17 cellular contexts compared by ENCODE assay signal in the genomic region with DNA sequence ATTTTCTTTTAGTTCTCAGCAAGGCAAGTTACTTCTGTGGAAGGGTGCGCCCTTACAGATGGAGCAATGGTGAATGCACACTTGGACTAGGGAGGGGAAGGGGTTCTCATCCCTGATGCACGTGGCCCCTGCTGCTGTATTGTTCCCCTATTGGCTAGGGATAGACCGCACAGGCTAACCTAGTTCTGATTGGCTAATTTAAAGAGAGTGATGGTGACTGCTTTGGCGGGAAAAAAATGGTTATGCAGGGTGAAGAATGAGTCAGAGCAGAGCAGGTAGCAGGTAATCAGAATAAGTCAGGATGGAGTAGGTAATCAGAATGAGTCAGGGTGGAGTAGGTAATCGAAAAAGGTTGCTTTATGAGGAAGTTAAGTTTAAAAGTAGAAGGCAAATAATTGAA.
DNase-seq lines count a peak whose midpoint lies in the region; ATAC-seq, FAIRE-seq and TF ChIP-seq lines count a peak whose summit lies in the region.
"Had no signal": no experiment of that assay in that cellular context is flagged by ENCODE, and none has a peak within 500 bp of the region (broad histone marks: within the 10 kb centered on the region; RNA-seq: fewer than 3 reads in every experiment).

No MANE protein-coding gene starts in this region.

- 73% methylated on average over 5 of the region's 5 CpGs for WGBS in mammary epithelial cell (ENCODE audit: low coverage, missing lambda C conversion rate)
- WGBS in right lobe of liver (ENCODE audit: insufficient coverage, low coverage, low lambda C conversion rate, missing lambda C conversion rate) = 63% methylated on average over 5 of the region's 5 CpGs

- in situ Hi-C loops in mammary epithelial cell (cut with MboI; ENCODE audit: low sequenced_read_pairs in 2 of 2) = no loop called here

- H3K9ac ChIP-seq in PC-3 (ENCODE audit: low read length) = no peak overlapping the region
- no peak overlapping the region for H3K9ac ChIP-seq in mammary epithelial cell (ENCODE audit: insufficient read depth, low read length)
- H3K9ac ChIP-seq: BLaER1 had no signal

- no peak overlapping the region for H2AFZ ChIP-seq in PC-3 (ENCODE audit: low read length)
- H2AFZ ChIP-seq in mammary epithelial cell (ENCODE audit: low read depth, low read length) = no peak overlapping the region

- ATAC-seq in PC-3 (no peak), esophagus mucosa (peak; percentile 39), right lobe of liver (no peak)
- ATAC-seq: HepG2 had no signal

- H3K36me3 ChIP-seq in PC-3 (ENCODE audit: low read depth, low read length) = no peaks in the 10 kb centered on the region
- H3K36me3 ChIP-seq in mammary epithelial cell (ENCODE audit: insufficient read depth, low read length) = no peaks in the 10 kb centered on the region
- no peaks in the 10 kb centered on the region for H3K36me3 ChIP-seq in H7 (replicated peaks; ENCODE audit: control insufficient read depth, insufficient read depth, low read length)
- no peaks in the 10 kb centered on the region for H3K36me3 ChIP-seq in right lobe of liver
- H3K36me3 ChIP-seq: BLaER1 had no signal

- POLR2A ChIA-PET in PC-3 (lab: Charles Lee; ENCODE audit: unreplicated experiment) = no interaction called here

- H3K9me3 ChIP-seq in PC-3 (ENCODE audit: low read length) (no peaks in the 10 kb centered on the region), mammary epithelial cell (replicated peaks; ENCODE audit: insufficient read depth, low read length) (no peaks in the 10 kb centered on the region), right lobe of liver (no peaks in the 10 kb centered on the region)

- H3K4me1 ChIP-seq in PC-3 (ENCODE audit: insufficient read depth, low read length) = no peaks in the 10 kb centered on the region
- peaks cover 3% of the 10 kb centered on the region for H3K4me1 ChIP-seq in mammary epithelial cell (ENCODE audit: insufficient read depth, low read length)
- no peaks in the 10 kb centered on the region for H3K4me1 ChIP-seq in right lobe of liver
- H3K4me1 ChIP-seq: BLaER1 had no signal

- H3K27ac ChIP-seq in PC-3 (ENCODE audit: low read length) (no peak overlapping the region), mammary epithelial cell (ENCODE audit: insufficient read depth, low read depth, low read length) (no peak overlapping the region), right lobe of liver (no peak overlapping the region)
- H3K27ac ChIP-seq: BLaER1 had no signal

- CTCF ChIA-PET in PC-3 (lab: Charles Lee) = no interaction called here
- CTCF ChIA-PET in mammary epithelial cell (lab: Charles Lee; ENCODE audit: low non-redundant PET) = no interaction called here

- no peaks in the 10 kb centered on the region for H3F3A ChIP-seq in PC-3 (ENCODE audit: low read length, unreplicated experiment)

- H3K79me2 ChIP-seq in PC-3 (ENCODE audit: low read length) (no peaks in the 10 kb centered on the region), mammary epithelial cell (ENCODE audit: insufficient read depth, low read length) (no peaks in the 10 kb centered on the region)

- FAIRE-seq in GM12891 (lab: Jason Lieb, UNC) = no peak
- FAIRE-seq: GM19239, HepG2 had no signal

- intact Hi-C loops in PC-3 (cut with micrococcal nuclease) (no loop called here), mammary epithelial cell (cut with micrococcal nuclease) (no loop called here), right lobe of liver (cut with DNase I) (no loop called here)

- H3K4me3 ChIP-seq in PC-3 (ENCODE audit: low read length) (no peak overlapping the region), mammary epithelial cell (replicated peaks in 1 of 3; ENCODE audit: insufficient read depth in 1 of 3, low read depth in 2 of 3, low read length in 3 of 3) (no peak overlapping the region), H7 (ENCODE audit: insufficient read depth, low read depth, low read length) (no peak overlapping the region), right lobe of liver (no peak overlapping the region)
- H3K4me3 ChIP-seq: BLaER1 had no signal

- H3K27me3 ChIP-seq in PC-3 (ENCODE audit: low read length) = no peaks in the 10 kb centered on the region
- no peaks in the 10 kb centered on the region for H3K27me3 ChIP-seq in mammary epithelial cell (ENCODE audit: insufficient read depth, low read length)
- no peaks in the 10 kb centered on the region for H3K27me3 ChIP-seq in H7 (ENCODE audit: control insufficient read depth, insufficient read depth, low read length)
- no peaks in the 10 kb centered on the region for H3K27me3 ChIP-seq in right lobe of liver
- H3K27me3 ChIP-seq: BLaER1 had no signal

- TF ChIP-seq CTCF in PC-3 (conservative IDR thresholded peaks at IDR 0.05; ENCODE audit: low read depth, low read length) (no peak), mammary epithelial cell (conservative IDR thresholded peaks at IDR 0.05 in 1 of 2, IDR thresholded peaks at IDR 0.05 in 1 of 2; ENCODE audit: extremely low read depth in 1 of 2, insufficient read depth in 1 of 2, low read depth in 1 of 2, low read length in 2 of 2) (no peak), right lobe of liver (IDR thresholded peaks at IDR 0.05) (no peak)

- TF ChIP-seq POLR2A in GM12891 (IDR thresholded peaks at IDR 0.05; ENCODE audit: low read depth, low read length) (no peak), right lobe of liver (IDR thresholded peaks at IDR 0.05) (no peak)

- H3K4me2 ChIP-seq in PC-3 (ENCODE audit: low read length) (no peak overlapping the region), mammary epithelial cell (ENCODE audit: insufficient read depth, low read depth, low read length) (no peak overlapping the region)
- H3K4me2 ChIP-seq: BLaER1 had no signal

- H3K9me2 ChIP-seq in PC-3 (replicated peaks; ENCODE audit: low read length) = no peaks in the 10 kb centered on the region

- no peaks in the 10 kb centered on the region for H4K20me1 ChIP-seq in PC-3 (ENCODE audit: low read length)
- no peaks in the 10 kb centered on the region for H4K20me1 ChIP-seq in mammary epithelial cell (ENCODE audit: insufficient read depth, low read length)
- H4K20me1 ChIP-seq: BLaER1 had no signal

- dilution Hi-C loops in mammary epithelial cell (cut with HindIII; ENCODE audit: low sequenced_read_pairs) = loop anchor here (5.0 kb wide), 1 partner anchor 90 kb away; no protein-coding TSS in a partner anchor

- BruUV-seq in PC-3 (replicated peaks; lab: Mats Ljungman, UMichigan) (no TSS peak), mammary epithelial cell (replicated peaks; lab: Mats Ljungman, UMichigan) (no TSS peak)

- DNase-seq in HT-29 (ENCODE audit: low spot score) = peak; percentile 17
- DNase-seq in PC-3 = peak; percentile 23
- peak; percentile 40 for DNase-seq in mammary epithelial cell
- DNase-seq in GM12891 (ENCODE audit: insufficient read length, low spot score) = no peak
- no peak for DNase-seq in H7
- DNase-seq in right lobe of liver = no peak
- no peak for DNase-seq in occipital lobe (lab: John Stamatoyannopoulos, UW)
- DNase-seq: 8988T; CD4-positive, alpha-beta memory T cell; DMS153; DMS79; GDM1; HCEC 1CT had no signal

TF ChIP-seq in GM12891, 5 proteins besides CTCF, POLR2A, EP300 and RAD21:
- TF ChIP-seq SPI1 (IDR thresholded peaks at IDR 0.05; ENCODE audit: low read depth, low read length) = no peak
- TF ChIP-seq PAX5 (IDR thresholded peaks at IDR 0.05; ENCODE audit: insufficient read depth, low read length, severe bottlenecking) = no peak
- TF ChIP-seq TAF1 (IDR thresholded peaks at IDR 0.05; ENCODE audit: low read depth, low read length) = no peak
- no peak for TF ChIP-seq POU2F2 (IDR thresholded peaks at IDR 0.05; ENCODE audit: low read depth, low read length)
- no peak for TF ChIP-seq POLR2AphosphoS5 (IDR thresholded peaks at IDR 0.05; ENCODE audit: low read depth, low read length)
TF ChIP-seq in GM12891: peak in this region for 0.

Comparison
In these comparisons a context has a peak if more than half of its experiments do, and no peak if none do; other contexts are left out.
1. DNase-seq: peak in HT-29 (single experiment), PC-3 (single experiment) and mammary epithelial cell (single experiment); none in GM12891 (single experiment), H7 (single experiment), right lobe of liver (0 of 3) and occipital lobe (single experiment).